2 cellular contexts compared by ENCODE assay signal in the genomic region with DNA sequence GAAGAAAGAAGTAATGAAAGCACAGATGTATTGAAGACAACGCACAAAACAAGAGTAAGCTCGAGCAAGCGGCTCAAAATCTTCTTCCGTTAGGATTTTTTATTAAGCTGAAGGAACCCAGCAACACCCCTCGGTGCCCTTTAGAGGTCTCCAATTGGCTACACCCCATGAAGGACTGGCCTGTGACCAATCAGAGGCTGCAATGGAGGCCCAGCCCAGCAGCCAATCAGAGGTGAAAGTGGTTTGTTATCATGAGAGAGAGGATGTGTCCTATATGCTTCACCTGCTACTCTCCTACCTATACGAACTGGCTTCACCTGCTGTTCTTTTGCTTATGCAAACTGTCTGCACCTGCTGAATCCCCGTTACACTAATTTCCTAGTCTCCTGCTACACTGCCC.
A peak's percentile ranks its signal among the peaks of the same experiment; 100 is the strongest.
TF ChIP-seq lines count a peak whose summit lies in the region.

No MANE protein-coding gene starts in this region.

TF ChIP-seq in HCT116, 20 proteins besides CTCF, POLR2A, EP300 and RAD21 (continued from another document):
- TF ChIP-seq, protein P1, sequence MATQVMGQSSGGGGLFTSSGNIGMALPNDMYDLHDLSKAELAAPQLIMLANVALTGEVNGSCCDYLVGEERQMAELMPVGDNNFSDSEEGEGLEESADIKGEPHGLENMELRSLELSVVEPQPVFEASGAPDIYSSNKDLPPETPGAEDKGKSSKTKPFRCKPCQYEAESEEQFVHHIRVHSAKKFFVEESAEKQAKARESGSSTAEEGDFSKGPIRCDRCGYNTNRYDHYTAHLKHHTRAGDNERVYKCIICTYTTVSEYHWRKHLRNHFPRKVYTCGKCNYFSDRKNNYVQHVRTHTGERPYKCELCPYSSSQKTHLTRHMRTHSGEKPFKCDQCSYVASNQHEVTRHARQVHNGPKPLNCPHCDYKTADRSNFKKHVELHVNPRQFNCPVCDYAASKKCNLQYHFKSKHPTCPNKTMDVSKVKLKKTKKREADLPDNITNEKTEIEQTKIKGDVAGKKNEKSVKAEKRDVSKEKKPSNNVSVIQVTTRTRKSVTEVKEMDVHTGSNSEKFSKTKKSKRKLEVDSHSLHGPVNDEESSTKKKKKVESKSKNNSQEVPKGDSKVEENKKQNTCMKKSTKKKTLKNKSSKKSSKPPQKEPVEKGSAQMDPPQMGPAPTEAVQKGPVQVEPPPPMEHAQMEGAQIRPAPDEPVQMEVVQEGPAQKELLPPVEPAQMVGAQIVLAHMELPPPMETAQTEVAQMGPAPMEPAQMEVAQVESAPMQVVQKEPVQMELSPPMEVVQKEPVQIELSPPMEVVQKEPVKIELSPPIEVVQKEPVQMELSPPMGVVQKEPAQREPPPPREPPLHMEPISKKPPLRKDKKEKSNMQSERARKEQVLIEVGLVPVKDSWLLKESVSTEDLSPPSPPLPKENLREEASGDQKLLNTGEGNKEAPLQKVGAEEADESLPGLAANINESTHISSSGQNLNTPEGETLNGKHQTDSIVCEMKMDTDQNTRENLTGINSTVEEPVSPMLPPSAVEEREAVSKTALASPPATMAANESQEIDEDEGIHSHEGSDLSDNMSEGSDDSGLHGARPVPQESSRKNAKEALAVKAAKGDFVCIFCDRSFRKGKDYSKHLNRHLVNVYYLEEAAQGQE (IDR thresholded peaks at IDR 0.05; ENCODE audit: low read depth): no peak
- TF ChIP-seq JUND (IDR thresholded peaks at IDR 0.05): no peak
- TF ChIP-seq EZH2phosphoT487 (IDR thresholded peaks at IDR 0.05; ENCODE audit: borderline replicate concordance): no peak
- TF ChIP-seq CEBPB (IDR thresholded peaks at IDR 0.05; ENCODE audit: low read depth): no peak
- no peak for TF ChIP-seq CBX3 (IDR thresholded peaks at IDR 0.05; ENCODE audit: low read depth)
- TF ChIP-seq, protein P2, sequence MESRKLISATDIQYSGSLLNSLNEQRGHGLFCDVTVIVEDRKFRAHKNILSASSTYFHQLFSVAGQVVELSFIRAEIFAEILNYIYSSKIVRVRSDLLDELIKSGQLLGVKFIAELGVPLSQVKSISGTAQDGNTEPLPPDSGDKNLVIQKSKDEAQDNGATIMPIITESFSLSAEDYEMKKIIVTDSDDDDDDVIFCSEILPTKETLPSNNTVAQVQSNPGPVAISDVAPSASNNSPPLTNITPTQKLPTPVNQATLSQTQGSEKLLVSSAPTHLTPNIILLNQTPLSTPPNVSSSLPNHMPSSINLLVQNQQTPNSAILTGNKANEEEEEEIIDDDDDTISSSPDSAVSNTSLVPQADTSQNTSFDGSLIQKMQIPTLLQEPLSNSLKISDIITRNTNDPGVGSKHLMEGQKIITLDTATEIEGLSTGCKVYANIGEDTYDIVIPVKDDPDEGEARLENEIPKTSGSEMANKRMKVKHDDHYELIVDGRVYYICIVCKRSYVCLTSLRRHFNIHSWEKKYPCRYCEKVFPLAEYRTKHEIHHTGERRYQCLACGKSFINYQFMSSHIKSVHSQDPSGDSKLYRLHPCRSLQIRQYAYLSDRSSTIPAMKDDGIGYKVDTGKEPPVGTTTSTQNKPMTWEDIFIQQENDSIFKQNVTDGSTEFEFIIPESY (IDR thresholded peaks at IDR 0.05; ENCODE audit: extremely low read depth, insufficient replicate concordance, low read length): no peak
- TF ChIP-seq ZNF274 (IDR thresholded peaks at IDR 0.05; ENCODE audit: low read depth, low read length): no peak

TF ChIP-seq in GM12878, 131 proteins besides CTCF, POLR2A, EP300 and RAD21 (continued from another document):
- TF ChIP-seq, protein P3, sequence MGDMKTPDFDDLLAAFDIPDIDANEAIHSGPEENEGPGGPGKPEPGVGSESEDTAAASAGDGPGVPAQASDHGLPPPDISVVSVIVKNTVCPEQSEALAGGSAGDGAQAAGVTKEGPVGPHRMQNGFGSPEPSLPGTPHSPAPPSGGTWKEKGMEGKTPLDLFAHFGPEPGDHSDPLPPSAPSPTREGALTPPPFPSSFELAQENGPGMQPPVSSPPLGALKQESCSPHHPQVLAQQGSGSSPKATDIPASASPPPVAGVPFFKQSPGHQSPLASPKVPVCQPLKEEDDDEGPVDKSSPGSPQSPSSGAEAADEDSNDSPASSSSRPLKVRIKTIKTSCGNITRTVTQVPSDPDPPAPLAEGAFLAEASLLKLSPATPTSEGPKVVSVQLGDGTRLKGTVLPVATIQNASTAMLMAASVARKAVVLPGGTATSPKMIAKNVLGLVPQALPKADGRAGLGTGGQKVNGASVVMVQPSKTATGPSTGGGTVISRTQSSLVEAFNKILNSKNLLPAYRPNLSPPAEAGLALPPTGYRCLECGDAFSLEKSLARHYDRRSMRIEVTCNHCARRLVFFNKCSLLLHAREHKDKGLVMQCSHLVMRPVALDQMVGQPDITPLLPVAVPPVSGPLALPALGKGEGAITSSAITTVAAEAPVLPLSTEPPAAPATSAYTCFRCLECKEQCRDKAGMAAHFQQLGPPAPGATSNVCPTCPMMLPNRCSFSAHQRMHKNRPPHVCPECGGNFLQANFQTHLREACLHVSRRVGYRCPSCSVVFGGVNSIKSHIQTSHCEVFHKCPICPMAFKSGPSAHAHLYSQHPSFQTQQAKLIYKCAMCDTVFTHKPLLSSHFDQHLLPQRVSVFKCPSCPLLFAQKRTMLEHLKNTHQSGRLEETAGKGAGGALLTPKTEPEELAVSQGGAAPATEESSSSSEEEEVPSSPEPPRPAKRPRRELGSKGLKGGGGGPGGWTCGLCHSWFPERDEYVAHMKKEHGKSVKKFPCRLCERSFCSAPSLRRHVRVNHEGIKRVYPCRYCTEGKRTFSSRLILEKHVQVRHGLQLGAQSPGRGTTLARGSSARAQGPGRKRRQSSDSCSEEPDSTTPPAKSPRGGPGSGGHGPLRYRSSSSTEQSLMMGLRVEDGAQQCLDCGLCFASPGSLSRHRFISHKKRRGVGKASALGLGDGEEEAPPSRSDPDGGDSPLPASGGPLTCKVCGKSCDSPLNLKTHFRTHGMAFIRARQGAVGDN (IDR thresholded peaks at IDR 0.05): no peak
- TF ChIP-seq, protein P4, sequence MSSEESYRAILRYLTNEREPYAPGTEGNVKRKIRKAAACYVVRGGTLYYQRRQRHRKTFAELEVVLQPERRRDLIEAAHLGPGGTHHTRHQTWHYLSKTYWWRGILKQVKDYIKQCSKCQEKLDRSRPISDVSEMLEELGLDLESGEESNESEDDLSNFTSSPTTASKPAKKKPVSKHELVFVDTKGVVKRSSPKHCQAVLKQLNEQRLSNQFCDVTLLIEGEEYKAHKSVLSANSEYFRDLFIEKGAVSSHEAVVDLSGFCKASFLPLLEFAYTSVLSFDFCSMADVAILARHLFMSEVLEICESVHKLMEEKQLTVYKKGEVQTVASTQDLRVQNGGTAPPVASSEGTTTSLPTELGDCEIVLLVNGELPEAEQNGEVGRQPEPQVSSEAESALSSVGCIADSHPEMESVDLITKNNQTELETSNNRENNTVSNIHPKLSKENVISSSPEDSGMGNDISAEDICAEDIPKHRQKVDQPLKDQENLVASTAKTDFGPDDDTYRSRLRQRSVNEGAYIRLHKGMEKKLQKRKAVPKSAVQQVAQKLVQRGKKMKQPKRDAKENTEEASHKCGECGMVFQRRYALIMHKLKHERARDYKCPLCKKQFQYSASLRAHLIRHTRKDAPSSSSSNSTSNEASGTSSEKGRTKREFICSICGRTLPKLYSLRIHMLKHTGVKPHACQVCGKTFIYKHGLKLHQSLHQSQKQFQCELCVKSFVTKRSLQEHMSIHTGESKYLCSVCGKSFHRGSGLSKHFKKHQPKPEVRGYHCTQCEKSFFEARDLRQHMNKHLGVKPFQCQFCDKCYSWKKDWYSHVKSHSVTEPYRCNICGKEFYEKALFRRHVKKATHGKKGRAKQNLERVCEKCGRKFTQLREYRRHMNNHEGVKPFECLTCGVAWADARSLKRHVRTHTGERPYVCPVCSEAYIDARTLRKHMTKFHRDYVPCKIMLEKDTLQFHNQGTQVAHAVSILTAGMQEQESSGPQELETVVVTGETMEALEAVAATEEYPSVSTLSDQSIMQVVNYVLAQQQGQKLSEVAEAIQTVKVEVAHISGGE (CRISPR knock-in tag; IDR thresholded peaks at IDR 0.05): no peak
- TF ChIP-seq, protein P5, sequence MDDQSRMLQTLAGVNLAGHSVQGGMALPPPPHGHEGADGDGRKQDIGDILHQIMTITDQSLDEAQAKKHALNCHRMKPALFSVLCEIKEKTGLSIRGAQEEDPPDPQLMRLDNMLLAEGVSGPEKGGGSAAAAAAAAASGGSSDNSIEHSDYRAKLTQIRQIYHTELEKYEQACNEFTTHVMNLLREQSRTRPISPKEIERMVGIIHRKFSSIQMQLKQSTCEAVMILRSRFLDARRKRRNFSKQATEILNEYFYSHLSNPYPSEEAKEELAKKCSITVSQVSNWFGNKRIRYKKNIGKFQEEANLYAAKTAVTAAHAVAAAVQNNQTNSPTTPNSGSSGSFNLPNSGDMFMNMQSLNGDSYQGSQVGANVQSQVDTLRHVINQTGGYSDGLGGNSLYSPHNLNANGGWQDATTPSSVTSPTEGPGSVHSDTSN (IDR thresholded peaks at IDR 0.05; ENCODE audit: insufficient replicate concordance, low read depth, low read length): peak; percentile 11
- no peak for TF ChIP-seq ZNF207 (IDR thresholded peaks at IDR 0.05; ENCODE audit: borderline replicate concordance)
TF ChIP-seq in GM12878: peak in this region for 2.
